Comparison of ENCODE assay signal across 23 cellular contexts in the genomic region with DNA sequence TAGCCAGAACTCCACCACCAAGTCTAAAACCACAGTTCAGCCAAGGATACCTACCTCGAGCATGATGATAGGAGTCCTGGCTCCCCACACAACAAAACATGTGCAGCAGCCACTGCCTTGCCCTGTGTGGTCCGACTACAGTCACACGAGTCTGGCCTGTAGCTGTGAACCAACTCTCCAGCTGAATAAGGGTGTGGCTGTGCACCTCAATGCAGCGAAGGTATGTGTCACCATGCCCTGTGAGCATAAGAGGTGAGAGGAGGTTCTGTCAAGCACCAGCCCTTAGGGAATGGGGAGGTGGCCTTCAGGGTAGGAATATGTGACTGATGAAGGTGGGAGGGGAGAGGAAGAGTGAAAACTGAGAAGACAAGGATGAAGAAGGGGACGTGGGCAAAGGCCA. TPM values are rescaled to one million over a fixed set of nuclear protein-coding genes. Genes with fewer than 3 reads are reported as not detected.
"Had no signal": no experiment of that assay in that cellular context is flagged by ENCODE, and none has a peak within 500 bp of the region (broad histone marks: within the 10 kb centered on the region; RNA-seq: fewer than 3 reads in every experiment).

No MANE protein-coding gene starts in this region.

- H3K27ac ChIP-seq: SJSA1, SK-N-MC had no signal

- H3K4me1 ChIP-seq: SJSA1 had no signal

- H3K9me3 ChIP-seq: SJSA1 had no signal

- DNase-seq: IMR-90, Karpas-422, KG1, MG63, NCI-H1092, NCI-H1105 treated with DMSO at 0.1 percent for 48 hours, NCI-H1417 treated with DMSO at 0.1 percent for 48 hours, NCI-H187, NCI-H2029, NCI-H2081 treated with DMSO at 0.1 percent for 48 hours, NCI-H2171, NCI-H226, NCI-H446, NCI-H510A, NCI-H524 treated with DMSO at 0.1 percent for 48 hours, NCI-H69, NCI-H774, Right ventricle myocardium superior, RPMI8226, SIG-M5 had no signal

- H3K27me3 ChIP-seq: MG63, SJSA1 had no signal

- H3K4me3 ChIP-seq: MG63, SJSA1, SK-N-MC had no signal

- H3K36me3 ChIP-seq: MG63, SJSA1 had no signal

RNA-seq across cellular contexts. Expression of a gene that starts 16.7 kb away (rescaled TPM):
- total RNA-seq: HT1080, Right ventricle myocardium superior, SJSA1 had no signal
